Comparison of ENCODE assay signal across 1 cellular context in the genomic region with DNA sequence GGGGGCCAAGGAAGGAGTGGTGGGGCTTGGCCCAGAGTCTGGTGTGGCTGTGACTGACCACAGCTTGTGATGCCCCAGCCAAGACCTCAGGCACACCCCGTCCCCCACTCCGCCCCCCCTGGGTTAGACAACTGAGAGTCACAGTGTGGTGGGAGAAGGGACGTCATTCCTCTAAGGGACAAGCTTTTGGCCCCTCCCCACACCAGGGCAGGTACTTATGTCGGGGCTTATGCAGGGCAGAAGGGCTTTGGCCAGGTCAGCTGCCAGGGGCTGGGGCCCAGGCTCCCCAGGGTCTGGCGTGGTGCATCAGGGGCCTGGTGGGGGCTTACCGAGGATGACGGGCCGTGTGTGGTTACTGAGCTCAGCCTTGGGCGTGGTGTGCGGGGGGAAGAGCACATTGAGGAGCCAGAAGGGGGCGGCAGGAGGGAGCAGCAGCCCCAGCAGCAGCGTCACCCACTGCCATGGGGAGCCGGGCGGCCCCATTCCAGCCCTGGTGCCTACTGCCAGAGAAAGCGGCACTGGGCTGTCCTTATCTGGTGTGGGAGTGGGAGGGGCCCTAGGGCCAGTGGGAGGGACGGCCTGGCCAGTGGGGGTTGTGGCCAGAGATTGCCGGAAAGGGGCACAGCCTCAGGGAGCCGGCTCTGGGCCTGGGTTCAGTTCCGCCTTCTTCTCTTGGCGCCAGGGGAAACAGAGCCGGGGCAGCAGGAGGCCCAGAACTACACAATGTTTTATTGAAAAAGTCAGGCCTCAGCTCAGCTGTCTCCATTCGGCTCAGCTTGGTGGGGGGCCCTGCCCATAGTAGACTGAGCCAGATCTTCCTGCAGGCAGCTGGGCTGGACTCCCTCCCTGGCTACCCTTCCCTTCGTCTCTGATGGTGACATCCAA.
TF ChIP-seq lines count a peak whose summit lies in the region.

A gene with protein sequence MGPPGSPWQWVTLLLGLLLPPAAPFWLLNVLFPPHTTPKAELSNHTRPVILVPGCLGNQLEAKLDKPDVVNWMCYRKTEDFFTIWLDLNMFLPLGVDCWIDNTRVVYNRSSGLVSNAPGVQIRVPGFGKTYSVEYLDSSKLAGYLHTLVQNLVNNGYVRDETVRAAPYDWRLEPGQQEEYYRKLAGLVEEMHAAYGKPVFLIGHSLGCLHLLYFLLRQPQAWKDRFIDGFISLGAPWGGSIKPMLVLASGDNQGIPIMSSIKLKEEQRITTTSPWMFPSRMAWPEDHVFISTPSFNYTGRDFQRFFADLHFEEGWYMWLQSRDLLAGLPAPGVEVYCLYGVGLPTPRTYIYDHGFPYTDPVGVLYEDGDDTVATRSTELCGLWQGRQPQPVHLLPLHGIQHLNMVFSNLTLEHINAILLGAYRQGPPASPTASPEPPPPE (minus strand): TSS at position 502 of the 885 bp plus-strand sequence. CDS start 19 bp downstream, at position 483.

TF ChIP-seq in HEK293, 187 proteins besides CTCF, POLR2A, EP300 and RAD21 (continued from another document):
- no peak for TF ChIP-seq ZFP41 (tag by site-specific recombination; IDR thresholded peaks at IDR 0.05; ENCODE audit: borderline replicate concordance)
- TF ChIP-seq ZNF670 (tag by site-specific recombination; IDR thresholded peaks at IDR 0.05; ENCODE audit: low read depth), result no peak
- TF ChIP-seq ZNF146 (tag by site-specific recombination; IDR thresholded peaks at IDR 0.05), result no peak
- TF ChIP-seq, protein P1, sequence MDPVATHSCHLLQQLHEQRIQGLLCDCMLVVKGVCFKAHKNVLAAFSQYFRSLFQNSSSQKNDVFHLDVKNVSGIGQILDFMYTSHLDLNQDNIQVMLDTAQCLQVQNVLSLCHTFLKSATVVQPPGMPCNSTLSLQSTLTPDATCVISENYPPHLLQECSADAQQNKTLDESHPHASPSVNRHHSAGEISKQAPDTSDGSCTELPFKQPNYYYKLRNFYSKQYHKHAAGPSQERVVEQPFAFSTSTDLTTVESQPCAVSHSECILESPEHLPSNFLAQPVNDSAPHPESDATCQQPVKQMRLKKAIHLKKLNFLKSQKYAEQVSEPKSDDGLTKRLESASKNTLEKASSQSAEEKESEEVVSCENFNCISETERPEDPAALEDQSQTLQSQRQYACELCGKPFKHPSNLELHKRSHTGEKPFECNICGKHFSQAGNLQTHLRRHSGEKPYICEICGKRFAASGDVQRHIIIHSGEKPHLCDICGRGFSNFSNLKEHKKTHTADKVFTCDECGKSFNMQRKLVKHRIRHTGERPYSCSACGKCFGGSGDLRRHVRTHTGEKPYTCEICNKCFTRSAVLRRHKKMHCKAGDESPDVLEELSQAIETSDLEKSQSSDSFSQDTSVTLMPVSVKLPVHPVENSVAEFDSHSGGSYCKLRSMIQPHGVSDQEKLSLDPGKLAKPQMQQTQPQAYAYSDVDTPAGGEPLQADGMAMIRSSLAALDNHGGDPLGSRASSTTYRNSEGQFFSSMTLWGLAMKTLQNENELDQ (tag by site-specific recombination; IDR thresholded peaks at IDR 0.05; ENCODE audit: low read depth), result no peak
- TF ChIP-seq, protein P2, sequence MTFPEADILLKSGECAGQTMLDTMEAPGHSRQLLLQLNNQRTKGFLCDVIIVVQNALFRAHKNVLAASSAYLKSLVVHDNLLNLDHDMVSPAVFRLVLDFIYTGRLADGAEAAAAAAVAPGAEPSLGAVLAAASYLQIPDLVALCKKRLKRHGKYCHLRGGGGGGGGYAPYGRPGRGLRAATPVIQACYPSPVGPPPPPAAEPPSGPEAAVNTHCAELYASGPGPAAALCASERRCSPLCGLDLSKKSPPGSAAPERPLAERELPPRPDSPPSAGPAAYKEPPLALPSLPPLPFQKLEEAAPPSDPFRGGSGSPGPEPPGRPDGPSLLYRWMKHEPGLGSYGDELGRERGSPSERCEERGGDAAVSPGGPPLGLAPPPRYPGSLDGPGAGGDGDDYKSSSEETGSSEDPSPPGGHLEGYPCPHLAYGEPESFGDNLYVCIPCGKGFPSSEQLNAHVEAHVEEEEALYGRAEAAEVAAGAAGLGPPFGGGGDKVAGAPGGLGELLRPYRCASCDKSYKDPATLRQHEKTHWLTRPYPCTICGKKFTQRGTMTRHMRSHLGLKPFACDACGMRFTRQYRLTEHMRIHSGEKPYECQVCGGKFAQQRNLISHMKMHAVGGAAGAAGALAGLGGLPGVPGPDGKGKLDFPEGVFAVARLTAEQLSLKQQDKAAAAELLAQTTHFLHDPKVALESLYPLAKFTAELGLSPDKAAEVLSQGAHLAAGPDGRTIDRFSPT (tag by site-specific recombination; IDR thresholded peaks at IDR 0.05), result no peak
- TF ChIP-seq, protein P3, sequence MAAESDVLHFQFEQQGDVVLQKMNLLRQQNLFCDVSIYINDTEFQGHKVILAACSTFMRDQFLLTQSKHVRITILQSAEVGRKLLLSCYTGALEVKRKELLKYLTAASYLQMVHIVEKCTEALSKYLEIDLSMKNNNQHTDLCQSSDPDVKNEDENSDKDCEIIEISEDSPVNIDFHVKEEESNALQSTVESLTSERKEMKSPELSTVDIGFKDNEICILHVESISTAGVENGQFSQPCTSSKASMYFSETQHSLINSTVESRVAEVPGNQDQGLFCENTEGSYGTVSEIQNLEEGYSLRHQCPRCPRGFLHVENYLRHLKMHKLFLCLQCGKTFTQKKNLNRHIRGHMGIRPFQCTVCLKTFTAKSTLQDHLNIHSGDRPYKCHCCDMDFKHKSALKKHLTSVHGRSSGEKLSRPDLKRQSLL (tag by site-specific recombination; IDR thresholded peaks at IDR 0.05), result no peak
- TF ChIP-seq ZNF416 (tag by site-specific recombination; IDR thresholded peaks at IDR 0.05), result no peak
- TF ChIP-seq, protein P4, sequence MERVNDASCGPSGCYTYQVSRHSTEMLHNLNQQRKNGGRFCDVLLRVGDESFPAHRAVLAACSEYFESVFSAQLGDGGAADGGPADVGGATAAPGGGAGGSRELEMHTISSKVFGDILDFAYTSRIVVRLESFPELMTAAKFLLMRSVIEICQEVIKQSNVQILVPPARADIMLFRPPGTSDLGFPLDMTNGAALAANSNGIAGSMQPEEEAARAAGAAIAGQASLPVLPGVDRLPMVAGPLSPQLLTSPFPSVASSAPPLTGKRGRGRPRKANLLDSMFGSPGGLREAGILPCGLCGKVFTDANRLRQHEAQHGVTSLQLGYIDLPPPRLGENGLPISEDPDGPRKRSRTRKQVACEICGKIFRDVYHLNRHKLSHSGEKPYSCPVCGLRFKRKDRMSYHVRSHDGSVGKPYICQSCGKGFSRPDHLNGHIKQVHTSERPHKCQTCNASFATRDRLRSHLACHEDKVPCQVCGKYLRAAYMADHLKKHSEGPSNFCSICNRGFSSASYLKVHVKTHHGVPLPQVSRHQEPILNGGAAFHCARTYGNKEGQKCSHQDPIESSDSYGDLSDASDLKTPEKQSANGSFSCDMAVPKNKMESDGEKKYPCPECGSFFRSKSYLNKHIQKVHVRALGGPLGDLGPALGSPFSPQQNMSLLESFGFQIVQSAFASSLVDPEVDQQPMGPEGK (tag by site-specific recombination; IDR thresholded peaks at IDR 0.05), result no peak
- TF ChIP-seq, protein P5, sequence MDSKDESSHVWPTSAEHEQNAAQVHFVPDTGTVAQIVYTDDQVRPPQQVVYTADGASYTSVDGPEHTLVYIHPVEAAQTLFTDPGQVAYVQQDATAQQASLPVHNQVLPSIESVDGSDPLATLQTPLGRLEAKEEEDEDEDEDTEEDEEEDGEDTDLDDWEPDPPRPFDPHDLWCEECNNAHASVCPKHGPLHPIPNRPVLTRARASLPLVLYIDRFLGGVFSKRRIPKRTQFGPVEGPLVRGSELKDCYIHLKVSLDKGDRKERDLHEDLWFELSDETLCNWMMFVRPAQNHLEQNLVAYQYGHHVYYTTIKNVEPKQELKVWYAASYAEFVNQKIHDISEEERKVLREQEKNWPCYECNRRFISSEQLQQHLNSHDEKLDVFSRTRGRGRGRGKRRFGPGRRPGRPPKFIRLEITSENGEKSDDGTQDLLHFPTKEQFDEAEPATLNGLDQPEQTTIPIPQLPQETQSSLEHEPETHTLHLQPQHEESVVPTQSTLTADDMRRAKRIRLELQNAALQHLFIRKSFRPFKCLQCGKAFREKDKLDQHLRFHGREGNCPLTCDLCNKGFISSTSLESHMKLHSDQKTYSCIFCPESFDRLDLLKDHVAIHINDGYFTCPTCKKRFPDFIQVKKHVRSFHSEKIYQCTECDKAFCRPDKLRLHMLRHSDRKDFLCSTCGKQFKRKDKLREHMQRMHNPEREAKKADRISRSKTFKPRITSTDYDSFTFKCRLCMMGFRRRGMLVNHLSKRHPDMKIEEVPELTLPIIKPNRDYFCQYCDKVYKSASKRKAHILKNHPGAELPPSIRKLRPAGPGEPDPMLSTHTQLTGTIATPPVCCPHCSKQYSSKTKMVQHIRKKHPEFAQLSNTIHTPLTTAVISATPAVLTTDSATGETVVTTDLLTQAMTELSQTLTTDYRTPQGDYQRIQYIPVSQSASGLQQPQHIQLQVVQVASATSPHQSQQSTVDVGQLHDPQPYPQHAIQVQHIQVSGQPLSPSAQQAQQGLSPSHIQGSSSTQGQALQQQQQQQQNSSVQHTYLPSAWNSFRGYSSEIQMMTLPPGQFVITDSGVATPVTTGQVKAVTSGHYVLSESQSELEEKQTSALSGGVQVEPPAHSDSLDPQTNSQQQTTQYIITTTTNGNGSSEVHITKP (tag by site-specific recombination; IDR thresholded peaks at IDR 0.05), result peak; percentile 47; the same call in 1 of the 2 replicates
- TF ChIP-seq ZNF335 (tag by site-specific recombination; conservative IDR thresholded peaks at IDR 0.05), result no peak
- no peak for TF ChIP-seq ZNF37A (tag by site-specific recombination; IDR thresholded peaks at IDR 0.05)
- no peak for TF ChIP-seq GLI4 (tag by site-specific recombination; IDR thresholded peaks at IDR 0.05)
- TF ChIP-seq ZNF239 (tag by site-specific recombination; IDR thresholded peaks at IDR 0.05), result no peak
- TF ChIP-seq ZNF600 (tag by site-specific recombination; IDR thresholded peaks at IDR 0.05), result no peak
- TF ChIP-seq MYNN (tag by site-specific recombination; IDR thresholded peaks at IDR 0.05; ENCODE audit: borderline replicate concordance), result no peak
- peak; percentile 41; the same call in 1 of the 2 replicates for TF ChIP-seq EGR2 (tag by site-specific recombination; IDR thresholded peaks at IDR 0.05; ENCODE audit: low read depth)
- no peak for TF ChIP-seq ZNF132 (tag by site-specific recombination; IDR thresholded peaks at IDR 0.05; ENCODE audit: borderline replicate concordance)
- no peak for TF ChIP-seq ZNF626 (tag by site-specific recombination; IDR thresholded peaks at IDR 0.05)
- TF ChIP-seq ZNF843 (tag by site-specific recombination; IDR thresholded peaks at IDR 0.05), result no peak
- TF ChIP-seq ZEB2 (tag by site-specific recombination; IDR thresholded peaks at IDR 0.05), result no peak
- TF ChIP-seq ZBTB7A (tag by site-specific recombination; IDR thresholded peaks at IDR 0.05; ENCODE audit: low read depth), result no peak
- TF ChIP-seq ZNF48 (tag by site-specific recombination; IDR thresholded peaks at IDR 0.05), result no peak
- no peak for TF ChIP-seq ZNF140 (tag by site-specific recombination; IDR thresholded peaks at IDR 0.05)
